In genomic region chr16:46947900-46948547, GRCh38 we compare ENCODE assay signal across 8 cellular contexts. TPM values are rescaled to one million over a fixed set of nuclear protein-coding genes. Genes with fewer than 3 reads are reported as not detected.
DNase-seq lines count a peak whose midpoint lies in the region; ATAC-seq, FAIRE-seq and TF ChIP-seq lines count a peak whose summit lies in the region.

No MANE protein-coding gene starts in this region.

- no peak for TF ChIP-seq POLR2A in H54 (IDR thresholded peaks at IDR 0.05; ENCODE audit: low read depth, low read length)

- intact Hi-C loops in dorsolateral prefrontal cortex (cut with DNase I): loop anchor here (5.0 to 10.0 kb wide), 2 partner anchors 1214 to 1217 kb away; no protein-coding TSS in a partner anchor

- ATAC-seq in GM19455 (IDR thresholded peaks at IDR 0.05; ENCODE audit: unreplicated experiment): peak; percentile 67
- ATAC-seq in T-helper 17 cell: peak; percentile 70

- H3K27me3 Mint-ChIP-seq in T-helper 17 cell: no peaks in the 10 kb centered on the region
- H3K27me3 Mint-ChIP-seq in nephron progenitor cell (ENCODE audit: low read depth, poor library complexity): peaks cover 4% of the 10 kb centered on the region

- H3K4me3 Mint-ChIP-seq in T-helper 17 cell (no peak overlapping the region), nephron progenitor cell (no peak overlapping the region)

- H3K27ac ChIP-seq in dorsolateral prefrontal cortex: no peak overlapping the region

- peaks cover 10% of the 10 kb centered on the region for H3K4me1 Mint-ChIP-seq in T-helper 17 cell
- no peaks in the 10 kb centered on the region for H3K4me1 Mint-ChIP-seq in nephron progenitor cell

- H3K27ac Mint-ChIP-seq in T-helper 17 cell (peak overlapping the region; percentile 53), nephron progenitor cell (no peak overlapping the region)

- H3K36me3 Mint-ChIP-seq in T-helper 17 cell (ENCODE audit: low read depth) (no peaks in the 10 kb centered on the region), nephron progenitor cell (ENCODE audit: low read depth) (no peaks in the 10 kb centered on the region)

- FAIRE-seq in H54 (lab: Jason Lieb, UNC): no peak

- no peaks in the 10 kb centered on the region for H3K27me3 ChIP-seq in dorsolateral prefrontal cortex

- peak; percentile 25 for DNase-seq in DMS114 treated with DMSO at 0.1 percent for 48 hours (lab: John Stamatoyannopoulos, UW; ENCODE audit: unreplicated experiment)
- DNase-seq in Kasumi-1 (lab: John Stamatoyannopoulos, UW): peak; percentile 99 to 100
- peak in 1 of 3 donors; percentile 20 for DNase-seq in T-helper 17 cell
- DNase-seq in dorsolateral prefrontal cortex: no peak
- DNase-seq in nephron progenitor cell: peak; percentile 19
- no peak for DNase-seq in amygdala (lab: John Stamatoyannopoulos, UW)
- no peak for DNase-seq in H54 (ENCODE audit: insufficient read length, low spot score)

- peaks cover 4% of the 10 kb centered on the region for H3K9me3 Mint-ChIP-seq in nephron progenitor cell

- H3K9me3 ChIP-seq in T-helper 17 cell (ENCODE audit: control insufficient read depth, low read length, poor library complexity, severe bottlenecking): no peaks in the 10 kb centered on the region

- H3K4me3 ChIP-seq in dorsolateral prefrontal cortex: no peak overlapping the region

- peak in 52 of 56 donors; percentile 20 to 69 (median 44) for TF ChIP-seq CTCF in dorsolateral prefrontal cortex (IDR thresholded peaks at IDR 0.05 in 54 of 56, conservative IDR thresholded peaks at IDR 0.05 in 2 of 56; ENCODE audit: low read depth in 1 of 56, partially characterized antibody in 56 of 56)
- peak; percentile 53 for TF ChIP-seq CTCF in nephron progenitor cell (IDR thresholded peaks at IDR 0.05)

RNA-seq across cellular contexts. Expression of gene DNAJA2, which starts 25.4 kb away (rescaled TPM):
- total RNA-seq in T-helper 17 cell (10 to 100 TPM; 73.8 to 74.9 TPM), dorsolateral prefrontal cortex (100 to 1,000 TPM in 6 of 120 experiments, 10 to 100 TPM in 114; 40.9 to 103 (median 76.2) TPM)

Comparison
In these comparisons a context has a peak if more than half of its experiments do, and no peak if none do; other contexts are left out.
1. DNase-seq: peak in DMS114 treated with DMSO at 0.1 percent for 48 hours (single experiment), Kasumi-1 (2 of 2) and nephron progenitor cell (single experiment); none in dorsolateral prefrontal cortex (0 of 10), amygdala (0 of 56) and H54 (single experiment).